ENCODE assay signal across 22 cellular contexts in the genomic region with DNA sequence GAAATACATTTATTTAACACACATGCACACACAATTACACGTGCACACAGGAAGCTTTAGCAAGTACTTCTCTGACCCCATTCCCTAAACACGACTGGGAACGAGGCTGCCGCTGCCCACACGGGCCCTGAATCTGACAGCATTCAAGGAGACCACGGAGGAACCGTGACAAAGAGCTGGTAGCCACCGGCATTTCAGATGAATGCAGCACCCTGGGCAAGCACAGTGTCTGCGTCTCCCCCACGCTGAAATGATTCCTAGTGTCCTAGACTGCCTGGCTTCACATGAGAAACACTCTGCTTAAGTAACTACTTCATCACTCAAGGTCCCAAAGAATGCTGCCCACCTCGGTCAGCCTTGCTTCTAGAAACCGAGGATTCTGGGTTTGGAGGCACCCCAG.
DNase-seq lines count a peak whose midpoint lies in the region; ATAC-seq, FAIRE-seq and TF ChIP-seq lines count a peak whose summit lies in the region.
"Had no signal": no experiment of that assay in that cellular context is flagged by ENCODE, and none has a peak within 500 bp of the region (broad histone marks: within the 10 kb centered on the region; RNA-seq: fewer than 3 reads in every experiment).

No MANE protein-coding gene starts in this region.

- no peak for ATAC-seq in gastroesophageal sphincter
- ATAC-seq: HCT116, right lobe of liver had no signal

- no peak for FAIRE-seq in small intestine (lab: Jason Lieb, UNC)
- FAIRE-seq: D721Med had no signal

- TF ChIP-seq CTCF in gastroesophageal sphincter (IDR thresholded peaks at IDR 0.05) (no peak), transverse colon (IDR thresholded peaks at IDR 0.05) (no peak)

- peaks cover 8% of the 10 kb centered on the region for H3K27me3 Mint-ChIP-seq in activated T-cell treated with anti-CD3 and anti-CD28 coated beads, Interleukin-2, amount 50 U/mL, for 24 hours
- H3K27me3 Mint-ChIP-seq in T-helper 2 cell treated with Interferon-gamma antibody and Interleukin-4, amounts not matched to agents 5 μg/mL and 100 μg/mL, for 36 hours (ENCODE audit: low read depth) = no peaks in the 10 kb centered on the region

- WGBS in gastroesophageal sphincter (ENCODE audit: low coverage in 1 of 2), 2 donors = 33 to 68% methylated on average over 11 of the region's 12 CpGs
- 81 to 84% methylated on average over 7 to 12 of the region's 12 CpGs for WGBS in transverse colon (ENCODE audit: low coverage in 1 of 2), 2 donors
- WGBS in small intestine, 3 donors = 88 to 91% (median 90%) methylated on average over 10 to 12 of the region's 12 CpGs

- TF ChIP-seq POLR2A in gastroesophageal sphincter (IDR thresholded peaks at IDR 0.05) (no peak), transverse colon (IDR thresholded peaks at IDR 0.05) (no peak)

- intact Hi-C loops in posterior vena cava (cut with DNase I) (no loop called here), transverse colon (cut with DNase I; ENCODE audit: low total_unique reads) (loop anchor here (10.0 kb wide), 1 partner anchor 191 kb away; no protein-coding TSS in a partner anchor)

- H3K27ac Mint-ChIP-seq in activated T-cell treated with anti-CD3 and anti-CD28 coated beads, Interleukin-2, amount 50 U/mL, for 24 hours = no peak overlapping the region
- no peak overlapping the region for H3K27ac Mint-ChIP-seq in T-helper 2 cell treated with Interferon-gamma antibody and Interleukin-4, amounts not matched to agents 5 μg/mL and 100 μg/mL, for 36 hours

- TF ChIP-seq EP300 in gastroesophageal sphincter (IDR thresholded peaks at IDR 0.05) = no peak
- TF ChIP-seq EP300 in transverse colon (IDR thresholded peaks at IDR 0.05; ENCODE audit: low read depth) = no peak

- H3K9me3 Mint-ChIP-seq in activated T-cell treated with anti-CD3 and anti-CD28 coated beads, Interleukin-2, amount 50 U/mL, for 24 hours = no peaks in the 10 kb centered on the region
- H3K9me3 Mint-ChIP-seq in T-helper 2 cell treated with Interferon-gamma antibody and Interleukin-4, amounts not matched to agents 5 μg/mL and 100 μg/mL, for 36 hours = no peaks in the 10 kb centered on the region

- H3K4me3 Mint-ChIP-seq in activated T-cell treated with anti-CD3 and anti-CD28 coated beads, Interleukin-2, amount 50 U/mL, for 24 hours = no peak overlapping the region
- H3K4me3 Mint-ChIP-seq in T-helper 2 cell treated with Interferon-gamma antibody and Interleukin-4, amounts not matched to agents 5 μg/mL and 100 μg/mL, for 36 hours = no peak overlapping the region

- DNase-seq in activated T-cell treated with anti-CD3 and anti-CD28 coated beads, Interleukin-2, amount 50 U/mL, for 1 hour = peak; percentile 12
- DNase-seq in activated T-cell treated with anti-CD3 and anti-CD28 coated beads, Interleukin-2, amount 50 U/mL, for 24 hours = no peak
- DNase-seq in posterior vena cava (ENCODE audit: low spot score) (peak; percentile 62), transverse colon (peak; percentile 5), small intestine (no peak), SHP77 (lab: John Stamatoyannopoulos, UW) (no peak)
- no peak for DNase-seq in T-helper 2 cell treated with Interferon-gamma antibody and Interleukin-4, amounts not matched to agents 5 μg/mL and 100 μg/mL, for 36 hours (ENCODE audit: low spot score)
- DNase-seq: amygdala; effector memory CD4-positive, alpha-beta T cell; GDM1; Karpas-422; kidney glomerular epithelial cell; NCI-H1092 treated with DMSO at 0.1 percent for 48 hours; NCI-H2107; NCI-H524; substantia nigra had no signal

- H3K36me3 ChIP-seq in gastroesophageal sphincter (no peaks in the 10 kb centered on the region), transverse colon (no peaks in the 10 kb centered on the region), small intestine (ENCODE audit: control insufficient read depth in 2 of 2, insufficient read depth in 2 of 2, low read length in 2 of 2) (no peaks in the 10 kb centered on the region)
- H3K36me3 ChIP-seq: BE2C, right lobe of liver had no signal

- H3K4me1 ChIP-seq in gastroesophageal sphincter (peaks cover 4 to 98% (median 68%) of the 10 kb centered on the region in 3 donors), transverse colon (peaks cover 45 to 74% (median 61%) of the 10 kb centered on the region in 4 donors), small intestine (ENCODE audit: control insufficient read depth in 2 of 2, insufficient read depth in 1 of 2, low read depth in 1 of 2, low read length in 1 of 2) (peaks cover 0 to 9% of the 10 kb centered on the region in 2 donors)

- H3K9me3 ChIP-seq in gastroesophageal sphincter (no peaks in the 10 kb centered on the region), transverse colon (no peaks in the 10 kb centered on the region), small intestine (ENCODE audit: control insufficient read depth, low read depth) (no peaks in the 10 kb centered on the region)
- H3K9me3 ChIP-seq: BE2C, neutrophil, right lobe of liver had no signal

- H3K27ac ChIP-seq in gastroesophageal sphincter (peak overlapping the region in 3 of 4 donors; percentile 91 to 94 (median 93)), transverse colon (peak overlapping the region; percentile 77 to 93 (median 85)), small intestine (ENCODE audit: low read depth in 1 of 2, low read length in 1 of 2) (no peak overlapping the region)
- H3K27ac ChIP-seq: neutrophil, right lobe of liver had no signal

- H3K4me3 ChIP-seq in gastroesophageal sphincter (peak overlapping the region in 1 of 2 donors; percentile 55), transverse colon (no peak overlapping the region), small intestine (ENCODE audit: low read depth in 1 of 2, low read length in 2 of 2) (no peak overlapping the region)
- H3K4me3 ChIP-seq: right lobe of liver had no signal

- H3K36me3 Mint-ChIP-seq in activated T-cell treated with anti-CD3 and anti-CD28 coated beads, Interleukin-2, amount 50 U/mL, for 24 hours (ENCODE audit: low read depth) = peaks cover 14% of the 10 kb centered on the region
- peaks cover 6% of the 10 kb centered on the region for H3K36me3 Mint-ChIP-seq in T-helper 2 cell treated with Interferon-gamma antibody and Interleukin-4, amounts not matched to agents 5 μg/mL and 100 μg/mL, for 36 hours (ENCODE audit: low read depth)

- H3K27me3 ChIP-seq in gastroesophageal sphincter (no peaks in the 10 kb centered on the region), transverse colon (no peaks in the 10 kb centered on the region), small intestine (ENCODE audit: control insufficient read depth in 2 of 2, insufficient read depth in 2 of 2, low read length in 2 of 2) (no peaks in the 10 kb centered on the region)
- H3K27me3 ChIP-seq: BE2C, neutrophil, right lobe of liver had no signal

- in situ Hi-C loops in transverse colon (cut with MboI; ENCODE audit: low pct_ligation_motif_present in 1 of 4, low pct_unique_long_range_greater_than_20kb in 1 of 4, low sequenced_read_pairs in 3 of 4) = no loop called here

- H3K4me1 Mint-ChIP-seq in activated T-cell treated with anti-CD3 and anti-CD28 coated beads, Interleukin-2, amount 50 U/mL, for 24 hours (ENCODE audit: low read depth) = peaks cover 47% of the 10 kb centered on the region
- H3K4me1 Mint-ChIP-seq in T-helper 2 cell treated with Interferon-gamma antibody and Interleukin-4, amounts not matched to agents 5 μg/mL and 100 μg/mL, for 36 hours (ENCODE audit: low read depth) = peaks cover 32% of the 10 kb centered on the region

Comparison
In these comparisons a context has a peak if more than half of its experiments do, and no peak if none do; other contexts are left out.
1. DNase-seq: peak in activated T-cell treated with anti-CD3 and anti-CD28 coated beads, Interleukin-2, amount 50 U/mL, for 1 hour (single experiment), posterior vena cava (single experiment) and transverse colon (single experiment); none in activated T-cell treated with anti-CD3 and anti-CD28 coated beads, Interleukin-2, amount 50 U/mL, for 24 hours (single experiment), small intestine (single experiment), SHP77 (0 of 2) and T-helper 2 cell treated with Interferon-gamma antibody and Interleukin-4, amounts not matched to agents 5 μg/mL and 100 μg/mL, for 36 hours (single experiment).
2. H3K27ac ChIP-seq: peak in gastroesophageal sphincter (3 of 4) and transverse colon (4 of 4); none in small intestine (0 of 2).